Comparison of ENCODE assay signal across 16 cellular contexts in the genomic region with DNA sequence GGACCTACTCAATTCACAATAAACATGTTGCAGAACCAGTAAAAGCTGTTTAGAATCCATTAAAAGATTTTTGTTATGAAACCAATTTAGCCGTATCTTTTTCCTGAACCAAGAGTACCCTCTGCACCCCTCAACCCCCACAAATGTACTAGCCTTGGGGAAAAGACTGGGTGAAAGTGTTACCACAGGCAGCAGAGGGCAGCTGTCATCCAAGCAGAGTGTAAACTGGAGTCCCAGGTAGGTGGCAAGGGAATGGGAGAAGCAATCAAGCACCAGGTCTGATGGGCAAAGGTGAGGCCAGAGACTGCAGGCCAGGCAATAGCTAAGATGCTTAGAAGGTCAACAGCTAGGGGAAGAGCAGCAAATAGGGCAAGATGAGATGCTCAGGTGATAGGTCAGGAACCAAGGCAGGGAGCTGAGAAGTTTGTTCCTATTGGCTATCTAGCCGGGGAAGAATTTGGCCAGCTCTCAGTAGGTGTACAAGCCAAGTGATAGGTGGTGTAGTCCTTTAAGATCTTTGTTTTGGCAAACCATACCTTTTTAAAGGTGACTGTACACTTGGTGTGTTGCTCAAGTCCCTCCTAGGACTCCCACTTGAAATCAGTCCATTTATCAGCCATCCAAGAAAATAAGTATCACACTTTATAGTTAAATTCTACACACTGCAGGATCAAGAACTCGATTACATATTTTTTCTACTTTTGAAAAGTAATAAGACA.
DNase-seq lines count a peak whose midpoint lies in the region; TF ChIP-seq lines count a peak whose summit lies in the region.
"Had no signal": no experiment of that assay in that cellular context is flagged by ENCODE, and none has a peak within 500 bp of the region (broad histone marks: within the 10 kb centered on the region; RNA-seq: fewer than 3 reads in every experiment).

No MANE protein-coding gene starts in this region.

- H3K36me3 ChIP-seq in breast epithelium (no peaks in the 10 kb centered on the region), tibial artery (no peaks in the 10 kb centered on the region)
- H3K36me3 ChIP-seq: cardiac muscle cell had no signal

- BruUV-seq in MCF 10A (replicated peaks; lab: Mats Ljungman, UMichigan) = no TSS peak

- H3K9me3 Mint-ChIP-seq in MCF 10A (ENCODE audit: unreplicated experiment) = no peaks in the 10 kb centered on the region
- H3K9me3 Mint-ChIP-seq: activated CD4-positive, alpha-beta T cell treated with anti-CD3 and anti-CD28 coated beads, Interleukin-2, amount 10 ng/mL, durations not matched to agents 7 days and 5 days; activated naive CD4-positive, alpha-beta T cell treated with anti-CD3 and anti-CD28 coated beads, Interleukin-2, amount 50 U/mL, for 72 hours; mesothelial cell of epicardium had no signal

- H3K36me3 Mint-ChIP-seq in MCF 10A (ENCODE audit: insufficient read depth, unreplicated experiment) = no peaks in the 10 kb centered on the region
- H3K36me3 Mint-ChIP-seq: activated naive CD4-positive, alpha-beta T cell treated with anti-CD3 and anti-CD28 coated beads, Interleukin-2, amount 50 U/mL, for 72 hours; mesothelial cell of epicardium had no signal

- no peak overlapping the region for H3K4me3 ChIP-seq in breast epithelium
- no peak overlapping the region for H3K4me3 ChIP-seq in tibial artery
- H3K4me3 ChIP-seq: cardiac muscle cell had no signal

- no peaks in the 10 kb centered on the region for H3K27me3 ChIP-seq in breast epithelium
- H3K27me3 ChIP-seq in tibial artery = no peaks in the 10 kb centered on the region
- H3K27me3 ChIP-seq: cardiac muscle cell had no signal

- no peaks in the 10 kb centered on the region for H3K27me3 Mint-ChIP-seq in MCF 10A (ENCODE audit: insufficient read depth, unreplicated experiment)

- no peak overlapping the region for H3K4me3 Mint-ChIP-seq in MCF 10A (ENCODE audit: unreplicated experiment)
- H3K4me3 Mint-ChIP-seq: activated CD4-positive, alpha-beta T cell treated with anti-CD3 and anti-CD28 coated beads, Interleukin-2, amount 10 ng/mL, durations not matched to agents 7 days and 5 days; mesothelial cell of epicardium had no signal

- no peak overlapping the region for H3K27ac Mint-ChIP-seq in MCF 10A (ENCODE audit: low read depth, unreplicated experiment)
- H3K27ac Mint-ChIP-seq: activated CD4-positive, alpha-beta T cell treated with anti-CD3 and anti-CD28 coated beads, Interleukin-2, amount 10 ng/mL, durations not matched to agents 7 days and 5 days; activated naive CD4-positive, alpha-beta T cell treated with anti-CD3 and anti-CD28 coated beads, Interleukin-2, amount 50 U/mL, for 72 hours; mesothelial cell of epicardium had no signal

- no peaks in the 10 kb centered on the region for H3K4me1 ChIP-seq in breast epithelium
- H3K4me1 ChIP-seq in tibial artery = peaks cover 0 to 20% (median 5%) of the 10 kb centered on the region in 4 donors

- no peak for TF ChIP-seq POLR2A in breast epithelium (IDR thresholded peaks at IDR 0.05)

- intact Hi-C loops in MCF 10A (cut with micrococcal nuclease) = loop anchor here (2.0 to 5.0 kb wide), 2 partner anchors 62 to 213 kb away; no protein-coding TSS in a partner anchor
- intact Hi-C loops in breast epithelium (cut with DNase I; ENCODE audit: low total_unique reads) = no loop called here
- intact Hi-C loops in tibial artery (cut with DNase I; ENCODE audit: low total_unique reads) = loop anchor here (2.0 kb wide), 1 partner anchor 199 kb away; no protein-coding TSS in a partner anchor

- H3K27ac ChIP-seq in breast epithelium (no peak overlapping the region), VCaP (no peak overlapping the region), tibial artery (no peak overlapping the region)
- H3K27ac ChIP-seq: cardiac muscle cell had no signal

- H3K4me1 Mint-ChIP-seq in MCF 10A (ENCODE audit: insufficient read depth, unreplicated experiment) = peaks cover 14% of the 10 kb centered on the region

- CTCF ChIA-PET in MCF 10A (lab: Yijun Ruan, JAX) = interaction anchor here (0.6 to 4.2 kb wide), 18 partner anchors 10 to 357 kb away, joined by 3 to 58 read pairs (median 4); no protein-coding TSS in a partner anchor

- POLR2A ChIA-PET in MCF 10A (lab: Yijun Ruan, JAX) = interaction anchor here (0.9 to 2.3 kb wide), 6 partner anchors 20 to 1866 kb away, joined by 3 to 6 read pairs (median 3); no protein-coding TSS in a partner anchor

- TF ChIP-seq CTCF in MCF 10A (IDR thresholded peaks at IDR 0.05; ENCODE audit: unreplicated experiment) (peak; percentile 20), breast epithelium (IDR thresholded peaks at IDR 0.05) (no peak), VCaP (conservative IDR thresholded peaks at IDR 0.05) (peak; percentile 34), tibial artery (IDR thresholded peaks at IDR 0.05) (no peak)

- DNase-seq in MCF 10A (ENCODE audit: unreplicated experiment) (peak; percentile 30), breast epithelium (ENCODE audit: low spot score in 2 of 2) (no peak), kidney tubule cell (ENCODE audit: low spot score) (peak; percentile 7), tibial artery (no peak), NCI-H82 (lab: John Stamatoyannopoulos, UW) (no peak)
- DNase-seq in activated CD8-positive, alpha-beta memory T cell treated with anti-CD3 and anti-CD28 coated beads, Interleukin-2, amount 50 U/mL, for 4 hours = no peak
- no peak for DNase-seq in stimulated activated naive CD4-positive, alpha-beta T cell treated with Interleukin-2 at 50 U/mL for 16 hours (lab: John Stamatoyannopoulos, UW)
- DNase-seq: activated CD4-positive, alpha-beta T cell treated with anti-CD3 and anti-CD28 coated beads, Interleukin-2, amount 10 ng/mL, durations not matched to agents 7 days and 5 days; activated T-cell treated with anti-CD3 and anti-CD28 coated beads, Interleukin-2, amount 50 U/mL, for 1 hour; effector CD8-positive, alpha-beta T cell; SHP77 treated with DMSO at 0.1 percent for 48 hours; T1000 had no signal

- H3K9me3 ChIP-seq in breast epithelium = no peaks in the 10 kb centered on the region
- H3K9me3 ChIP-seq in tibial artery = no peaks in the 10 kb centered on the region

Comparison
In these comparisons a context has a peak if more than half of its experiments do, and no peak if none do; other contexts are left out.
1. DNase-seq: peak in MCF 10A (single experiment) and kidney tubule cell (single experiment); none in breast epithelium (0 of 2), activated CD8-positive, alpha-beta memory T cell treated with anti-CD3 and anti-CD28 coated beads, Interleukin-2, amount 50 U/mL, for 4 hours (single experiment), tibial artery (0 of 2), stimulated activated naive CD4-positive, alpha-beta T cell treated with Interleukin-2 at 50 U/mL for 16 hours (single experiment) and NCI-H82 (single experiment).
2. CTCF ChIP-seq: peak in MCF 10A (single experiment) and VCaP (single experiment); none in breast epithelium (0 of 3) and tibial artery (0 of 2).